Comparison of ENCODE assay signal across 1 cellular context in genomic region chr2:229922449-229923386, GRCh38.
TF ChIP-seq lines count a peak whose summit lies in the region.

Gene FBXO36 (plus strand): TSS chr2:229922503. CDS start chr2:229922514, 11 bp downstream.

TF ChIP-seq in HepG2, 621 proteins besides CTCF, POLR2A, EP300 and RAD21 (continued from another document and continues in another):
- TF ChIP-seq ZNF281 (CRISPR knock-in tag; IDR thresholded peaks at IDR 0.05; ENCODE audit: borderline replicate concordance) (peak; percentile 21; the same call in 1 of the 2 replicates), ERF (CRISPR knock-in tag; IDR thresholded peaks at IDR 0.05) (no peak), MYC (CRISPR knock-in tag; IDR thresholded peaks at IDR 0.05; ENCODE audit: borderline replicate concordance) (peak; percentile 78; the same call in 1 of the 2 replicates), TFDP1 (CRISPR knock-in tag; IDR thresholded peaks at IDR 0.05; ENCODE audit: borderline replicate concordance) (peak; percentile 80; the same call in 1 of the 2 replicates), SIN3A (IDR thresholded peaks at IDR 0.05; ENCODE audit: borderline replicate concordance, low read depth, low read length) (peak; percentile 94; the same call in 1 of the 2 replicates), NFRKB (IDR thresholded peaks at IDR 0.05) (no peak), XBP1 (CRISPR knock-in tag; IDR thresholded peaks at IDR 0.05) (peak; percentile 25; the same call in 1 of the 2 replicates), ZNF143 (CRISPR knock-in tag; IDR thresholded peaks at IDR 0.05) (no peak), CHCHD3 (CRISPR knock-in tag; IDR thresholded peaks at IDR 0.05) (no peak), ZNF256 (CRISPR knock-in tag; conservative IDR thresholded peaks at IDR 0.05) (peak; percentile 63; the same call in 1 of the 2 replicates), TBX2 (CRISPR knock-in tag; IDR thresholded peaks at IDR 0.05; ENCODE audit: borderline replicate concordance) (peak; percentile 49; the same call in 1 of the 2 replicates), ZNF354B (CRISPR knock-in tag; IDR thresholded peaks at IDR 0.05) (0 out of 2 replicates have a peak, but pooled peaks have one; percentile 53), IKZF5 (CRISPR knock-in tag; IDR thresholded peaks at IDR 0.05) (peak; percentile 7; the same call in 1 of the 2 replicates), GZF1 (CRISPR knock-in tag; IDR thresholded peaks at IDR 0.05) (0 out of 2 replicates have a peak, but pooled peaks have one; percentile 38), ZSCAN5A (CRISPR knock-in tag; IDR thresholded peaks at IDR 0.05; ENCODE audit: borderline replicate concordance) (0 out of 2 replicates have a peak, but pooled peaks have one; percentile 12), ZNF841 (CRISPR knock-in tag; IDR thresholded peaks at IDR 0.05; ENCODE audit: borderline replicate concordance) (no peak), ARID2 (CRISPR knock-in tag; IDR thresholded peaks at IDR 0.05; ENCODE audit: borderline replicate concordance) (peak; percentile 38; the same call in 1 of the 2 replicates), AHR (CRISPR knock-in tag; IDR thresholded peaks at IDR 0.05) (peak; percentile 79), ZNF263 (CRISPR knock-in tag; IDR thresholded peaks at IDR 0.05) (peak; percentile 62; the same call in 1 of the 2 replicates), ELK4 (CRISPR knock-in tag; IDR thresholded peaks at IDR 0.05; ENCODE audit: borderline replicate concordance) (no peak), ZNF749 (CRISPR knock-in tag; IDR thresholded peaks at IDR 0.05; ENCODE audit: borderline replicate concordance) (no peak; the same call in 1 of the 2 replicates), ZNF724P (CRISPR knock-in tag; IDR thresholded peaks at IDR 0.05; ENCODE audit: borderline replicate concordance) (peak; percentile 78), ZFP91 (CRISPR knock-in tag; IDR thresholded peaks at IDR 0.05; ENCODE audit: borderline replicate concordance) (peak; percentile 53; the same call in 1 of the 2 replicates), ZNF737 (CRISPR knock-in tag; IDR thresholded peaks at IDR 0.05; ENCODE audit: borderline replicate concordance) (no peak; the same call in 1 of the 2 replicates), ZNF768 (CRISPR knock-in tag; IDR thresholded peaks at IDR 0.05) (peak; percentile 80), NKX3-1 (CRISPR knock-in tag; IDR thresholded peaks at IDR 0.05) (no peak; the same call in 1 of the 2 replicates), ZNF770 (CRISPR knock-in tag; IDR thresholded peaks at IDR 0.05) (peak; percentile 71), ZNF547 (CRISPR knock-in tag; IDR thresholded peaks at IDR 0.05) (no peak), CREBL2 (CRISPR knock-in tag; IDR thresholded peaks at IDR 0.05; ENCODE audit: borderline replicate concordance) (0 out of 2 replicates have a peak, but pooled peaks have one; percentile 65), NFAT5 (CRISPR knock-in tag; IDR thresholded peaks at IDR 0.05) (peak; percentile 80; the same call in 1 of the 2 replicates), ZSCAN12 (CRISPR knock-in tag; IDR thresholded peaks at IDR 0.05) (peak; percentile 25; the same call in 1 of the 2 replicates), HNRNPUL1 (IDR thresholded peaks at IDR 0.05; ENCODE audit: low read depth, low read length) (no peak), ZNF101 (CRISPR knock-in tag; IDR thresholded peaks at IDR 0.05; ENCODE audit: borderline replicate concordance, low read depth) (no peak), PHF20 (CRISPR knock-in tag; IDR thresholded peaks at IDR 0.05) (no peak), ZNF234 (CRISPR knock-in tag; conservative IDR thresholded peaks at IDR 0.05) (no peak), POLR2G (IDR thresholded peaks at IDR 0.05; ENCODE audit: low read depth, low read length) (peak; percentile 32), ZBTB49 (CRISPR knock-in tag; IDR thresholded peaks at IDR 0.05; ENCODE audit: borderline replicate concordance) (no peak)
